ENCODE assay signal across 25 cellular contexts in the genomic region with DNA sequence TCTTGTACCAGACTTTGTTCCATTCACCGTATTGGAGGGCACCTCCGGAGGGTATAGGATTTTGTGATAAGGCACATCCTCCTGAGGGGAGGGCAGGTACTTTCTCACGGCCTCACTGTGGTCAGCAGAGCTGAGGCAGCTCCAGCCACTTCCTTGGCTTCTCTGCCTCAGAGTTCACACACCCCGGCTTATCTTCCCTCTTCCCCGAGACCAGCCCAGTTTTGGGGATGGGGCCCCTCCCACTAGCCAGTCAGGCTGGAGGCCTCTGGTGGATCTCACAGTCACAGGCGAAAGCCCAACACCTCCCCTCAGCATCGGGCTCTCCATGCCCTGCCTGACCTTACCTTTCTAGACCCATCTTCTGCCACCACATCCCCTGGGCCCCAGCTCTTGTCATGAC.
A peak's percentile ranks its signal among the peaks of the same experiment; 100 is the strongest.
DNase-seq lines count a peak whose midpoint lies in the region; ATAC-seq, FAIRE-seq and TF ChIP-seq lines count a peak whose summit lies in the region.
"Had no signal": no experiment of that assay in that cellular context is flagged by ENCODE, and none has a peak within 500 bp of the region (broad histone marks: within the 10 kb centered on the region; RNA-seq: fewer than 3 reads in every experiment).

No MANE protein-coding gene starts in this region.

- H3K9me3 ChIP-seq in adrenal gland (replicated peaks in 1 of 3) (no peaks in the 10 kb centered on the region), heart left ventricle (no peaks in the 10 kb centered on the region), ovary (no peaks in the 10 kb centered on the region)
- H3K9me3 ChIP-seq: psoas muscle had no signal

- TF ChIP-seq CTCF in adrenal gland (IDR thresholded peaks at IDR 0.05) (no peak), heart left ventricle (IDR thresholded peaks at IDR 0.05) (no peak), ovary (IDR thresholded peaks at IDR 0.05) (no peak)

- peaks cover 0 to 51% of the 10 kb centered on the region in 2 donors for H3K36me3 ChIP-seq in adrenal gland (replicated peaks in 1 of 2)
- peaks cover 0 to 70% (median 35%) of the 10 kb centered on the region in 9 donors for H3K36me3 ChIP-seq in heart left ventricle
- no peaks in the 10 kb centered on the region for H3K36me3 ChIP-seq in ovary
- H3K36me3 ChIP-seq: brain microvascular endothelial cell had no signal

- TF ChIP-seq EP300 in ovary (IDR thresholded peaks at IDR 0.05), result no peak

- H3K4me1 ChIP-seq in adrenal gland (replicated peaks in 1 of 2), result peaks cover 0 to 27% of the 10 kb centered on the region in 2 donors
- H3K4me1 ChIP-seq in heart left ventricle, result peaks cover 0 to 62% (median 27%) of the 10 kb centered on the region in 12 donors
- peaks cover 16% of the 10 kb centered on the region for H3K4me1 ChIP-seq in ovary (ENCODE audit: insufficient read depth)

- H3K4me3 ChIP-seq in adrenal gland (no peak overlapping the region), heart left ventricle (no peak overlapping the region), ovary (no peak overlapping the region)
- H3K4me3 ChIP-seq: psoas muscle, skin epidermis had no signal

- WGBS in adrenal gland, 4 donors, result 58 to 65% (median 62%) methylated on average over 5 to 7 of the region's 7 CpGs
- 41 to 49% (median 46%) methylated on average over 6 to 7 of the region's 7 CpGs for WGBS in heart left ventricle, 4 donors
- WGBS in ovary, 3 donors, result 10 to 35% (median 15%) methylated on average over 7 of the region's 7 CpGs

- FAIRE-seq in urothelium cell line (lab: Jason Lieb, UNC), result no peak

- TF ChIP-seq POLR2A in adrenal gland (IDR thresholded peaks at IDR 0.05) (no peak), heart left ventricle (IDR thresholded peaks at IDR 0.05) (no peak), ovary (IDR thresholded peaks at IDR 0.05) (no peak)

- DNase-seq in OCI-M1 (lab: John Stamatoyannopoulos, UW) (peak; percentile 43), adrenal gland (peak in 1 of 7 donors; percentile 41), heart left ventricle (peak in 3 of 5 donors; percentile 46 to 64 (median 50)), ovary (peak; percentile 43 to 68 (median 52)), nucleus accumbens (lab: John Stamatoyannopoulos, UW) (no peak), urothelium cell line (ENCODE audit: low spot score) (no peak)
- no peak for DNase-seq in stimulated activated CD4-positive, alpha-beta T cell treated with anti-CD3 and anti-CD28 coated beads, Interleukin-15, amount 100 ng/mL, for 24 hours
- DNase-seq in stimulated activated CD4-positive, alpha-beta T cell treated with anti-CD3 and anti-CD28 coated beads, Interleukin-2, amount 100 ng/mL, for 24 hours, result no peak
- DNase-seq: activated CD4-positive, CD25-positive, alpha-beta regulatory T cell; activated CD8-positive, alpha-beta memory T cell treated with anti-CD3 and anti-CD28 coated beads, Interleukin-2, amount 10 ng/mL, durations not matched to agents 7 days and 5 days; activated naive CD4-positive, alpha-beta T cell; activated T-cell treated with anti-CD3 and anti-CD28 coated beads, Interleukin-2, amount 50 U/mL, for 72 hours; brain microvascular endothelial cell; Calu3; effector CD4-positive, alpha-beta T cell; hippocampal formation; NCI-H1417 treated with DMSO at 0.1 percent for 48 hours; NCI-H2081 treated with DMSO at 0.1 percent for 48 hours; NCI-H345; NCI-H748 treated with DMSO at 0.1 percent for 48 hours; psoas muscle; RPMI8226; stimulated activated CD4-positive, alpha-beta T cell treated with anti-CD3 and anti-CD28 coated beads, Interleukin-1b, Interleukin-23, amount 100 ng/mL, for 48 hours had no signal

- ATAC-seq in heart left ventricle, result peak; percentile 15 to 63 (median 56)
- ATAC-seq: activated CD8-positive, alpha-beta memory T cell treated with anti-CD3 and anti-CD28 coated beads, Interleukin-2, amount 10 ng/mL, durations not matched to agents 7 days and 5 days; activated T-cell treated with anti-CD3 and anti-CD28 coated beads, Interleukin-2, amount 50 U/mL, for 72 hours; psoas muscle had no signal

- H3K27ac ChIP-seq in adrenal gland, result peak overlapping the region in 4 of 5 donors; percentile 11 to 63 (median 40)
- H3K27ac ChIP-seq in heart left ventricle, result peak overlapping the region in 10 of 12 donors; percentile 23 to 79 (median 61)
- peak overlapping the region in 1 of 2 donors; percentile 33 for H3K27ac ChIP-seq in ovary
- H3K27ac ChIP-seq: brain microvascular endothelial cell, C4-2B, skin epidermis had no signal

- no peaks in the 10 kb centered on the region for H3K27me3 ChIP-seq in adrenal gland
- H3K27me3 ChIP-seq in heart left ventricle, result no peaks in the 10 kb centered on the region
- H3K27me3 ChIP-seq in ovary, result no peaks in the 10 kb centered on the region
- H3K27me3 ChIP-seq: brain microvascular endothelial cell had no signal

- intact Hi-C loops in adrenal gland (cut with DNase I), result no loop called here
- intact Hi-C loops in heart left ventricle (cut with DNase I), result no loop called here
- intact Hi-C loops in ovary (cut with DNase I), result no loop called here

Comparison
In these comparisons a context has a peak if more than half of its experiments do, and no peak if none do; other contexts are left out.
1. DNase-seq: peak in OCI-M1 (single experiment), heart left ventricle (3 of 5) and ovary (5 of 5); none in nucleus accumbens (0 of 56), stimulated activated CD4-positive, alpha-beta T cell treated with anti-CD3 and anti-CD28 coated beads, Interleukin-15, amount 100 ng/mL, for 24 hours (single experiment), stimulated activated CD4-positive, alpha-beta T cell treated with anti-CD3 and anti-CD28 coated beads, Interleukin-2, amount 100 ng/mL, for 24 hours (0 of 2) and urothelium cell line (single experiment).